ENCODE assay signal across 35 cellular contexts in genomic region chr12:86411710-86412109, GRCh38.
"Had no signal": no experiment of that assay in that cellular context is flagged by ENCODE, and none has a peak within 500 bp of the region (broad histone marks: within the 10 kb centered on the region; RNA-seq: fewer than 3 reads in every experiment).

No MANE protein-coding gene starts in this region.

- H3K36me3 ChIP-seq: MG63 had no signal

- H3K27ac ChIP-seq: KMS-11 had no signal

- H3K27me3 ChIP-seq: MG63 had no signal

- H3K4me3 ChIP-seq: MG63 had no signal

- DNase-seq: Karpas-422, Kasumi-1, KG1, MG63, MM.1S, MV-4-11, NCI-H1048, NCI-H1092, NCI-H1092 treated with DMSO at 0.1 percent for 48 hours, NCI-H1105, NCI-H1105 treated with DMSO at 0.1 percent for 48 hours, NCI-H1417, NCI-H1417 treated with DMSO at 0.1 percent for 48 hours, NCI-H1436, NCI-H1436 treated with DMSO at 0.1 percent for 48 hours, NCI-H146, NCI-H1694, NCI-H1694 treated with DMSO at 0.1 percent for 48 hours, NCI-H187, NCI-H187 treated with DMSO at 0.1 percent for 48 hours, NCI-H1930, NCI-H2029, NCI-H2029 treated with DMSO at 0.1 percent for 48 hours, NCI-H2081, NCI-H2081 treated with DMSO at 0.1 percent for 48 hours, NCI-H2107, NCI-H2171, NCI-H2171 treated with DMSO at 0.1 percent for 48 hours, NCI-H2227 treated with DMSO at 0.1 percent for 48 hours, NCI-H226, NCI-H345, NCI-H446, NCI-H446 treated with DMSO at 0.1 percent for 48 hours, NCI-H510A had no signal
